In the genomic region with DNA sequence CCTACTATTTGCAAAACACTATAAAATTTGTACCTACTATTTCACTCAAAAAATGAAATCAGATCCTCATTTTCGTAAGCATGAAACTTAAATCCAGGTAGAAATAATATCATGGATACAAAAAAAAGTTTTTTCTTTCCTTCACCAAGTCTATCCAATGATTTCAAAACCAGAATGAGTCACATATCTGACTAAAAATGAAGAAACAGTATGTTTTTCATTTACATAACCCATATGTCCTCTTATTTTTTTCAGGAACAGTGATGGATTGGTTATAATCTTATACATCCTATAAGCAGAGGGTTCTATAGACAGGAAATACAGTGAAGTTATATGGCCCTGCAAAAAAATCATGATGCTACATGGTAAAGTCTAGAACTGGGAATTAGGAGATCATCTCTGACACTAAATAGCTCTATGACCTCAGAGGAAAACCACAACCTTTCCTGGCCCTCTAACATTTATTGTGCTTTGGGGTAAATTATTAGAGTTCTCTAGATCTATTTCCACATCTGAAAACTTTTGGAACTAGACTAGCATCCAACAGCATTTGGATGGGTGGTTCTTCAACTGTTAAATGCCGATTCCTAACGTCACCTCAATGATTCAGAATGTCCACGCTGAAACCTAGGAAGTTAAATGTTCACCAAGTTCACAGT, we compare ENCODE assay signal across 17 cellular contexts. TPM values are rescaled to one million over a fixed set of nuclear protein-coding genes. Genes with fewer than 3 reads are reported as not detected.
DNase-seq lines count a peak whose midpoint lies in the region; ATAC-seq and TF ChIP-seq lines count a peak whose summit lies in the region.
"Had no signal": no experiment of that assay in that cellular context is flagged by ENCODE, and none has a peak within 500 bp of the region (broad histone marks: within the 10 kb centered on the region; RNA-seq: fewer than 3 reads in every experiment).

No MANE protein-coding gene starts in this region.

- no peaks in the 10 kb centered on the region for H3K9me2 ChIP-seq in Loucy (replicated peaks; ENCODE audit: low read depth, low read length)

- peaks cover 2 to 3% of the 10 kb centered on the region in 2 donors for H3K36me3 Mint-ChIP-seq in stimulated activated naive B cell treated with anti-CD40 and anti-IgM and Interleukin-4, amounts not matched to agents 10 μg/mL and 1 μg/mL and 100 μg/mL, for 72 hours

- in situ Hi-C loops in mammary epithelial cell (cut with MboI; ENCODE audit: low sequenced_read_pairs in 2 of 2), result no loop called here

- H3K79me2 ChIP-seq in Loucy (ENCODE audit: insufficient read depth, low read length) (peaks cover 61% of the 10 kb centered on the region), mammary epithelial cell (ENCODE audit: insufficient read depth, low read length) (peaks cover 86% of the 10 kb centered on the region)

- no peaks in the 10 kb centered on the region for H3K27me3 Mint-ChIP-seq in stimulated activated naive B cell treated with anti-CD40 and anti-IgM and Interleukin-4, amounts not matched to agents 10 μg/mL and 1 μg/mL and 100 μg/mL, for 72 hours
- H3K27me3 Mint-ChIP-seq: B cell had no signal

- TF ChIP-seq CTCF in Loucy (conservative IDR thresholded peaks at IDR 0.05; ENCODE audit: low read length) (no peak), mammary epithelial cell (conservative IDR thresholded peaks at IDR 0.05 in 1 of 2, IDR thresholded peaks at IDR 0.05 in 1 of 2; ENCODE audit: extremely low read depth in 1 of 2, insufficient read depth in 1 of 2, low read depth in 1 of 2, low read length in 2 of 2) (no peak)

- peaks cover 12 to 17% of the 10 kb centered on the region in 2 donors for H3K4me1 Mint-ChIP-seq in stimulated activated naive B cell treated with anti-CD40 and anti-IgM and Interleukin-4, amounts not matched to agents 10 μg/mL and 1 μg/mL and 100 μg/mL, for 72 hours

- peaks cover 42% of the 10 kb centered on the region for H3K4me1 ChIP-seq in Loucy (ENCODE audit: insufficient read depth, low read length, poor library complexity, severe bottlenecking)
- H3K4me1 ChIP-seq in mammary epithelial cell (ENCODE audit: insufficient read depth, low read length), result peaks cover 35% of the 10 kb centered on the region
- H3K4me1 ChIP-seq: uterus had no signal

- no peak overlapping the region for H3K4me3 Mint-ChIP-seq in stimulated activated naive B cell treated with anti-CD40 and anti-IgM and Interleukin-4, amounts not matched to agents 10 μg/mL and 1 μg/mL and 100 μg/mL, for 72 hours
- H3K4me3 Mint-ChIP-seq: B cell had no signal

- H3K4me3 ChIP-seq in Loucy (ENCODE audit: low read length, poor library complexity, severe bottlenecking), result no peak overlapping the region
- H3K4me3 ChIP-seq in mammary epithelial cell (replicated peaks in 1 of 3; ENCODE audit: insufficient read depth in 1 of 3, low read depth in 2 of 3, low read length in 3 of 3), result no peak overlapping the region
- H3K4me3 ChIP-seq in H7 (ENCODE audit: insufficient read depth, low read depth, low read length), result no peak overlapping the region
- H3K4me3 ChIP-seq: K562, uterus had no signal

- H3K9me3 ChIP-seq in Loucy (ENCODE audit: insufficient read depth, low read depth, low read length) (no peaks in the 10 kb centered on the region), mammary epithelial cell (replicated peaks; ENCODE audit: insufficient read depth, low read length) (no peaks in the 10 kb centered on the region)
- H3K9me3 ChIP-seq: uterus had no signal

- H3K36me3 ChIP-seq in Loucy (ENCODE audit: insufficient read depth, low read length) (no peaks in the 10 kb centered on the region), mammary epithelial cell (ENCODE audit: insufficient read depth, low read length) (peaks cover 1% of the 10 kb centered on the region), H7 (replicated peaks; ENCODE audit: control insufficient read depth, insufficient read depth, low read length) (no peaks in the 10 kb centered on the region)
- H3K36me3 ChIP-seq: uterus had no signal

- intact Hi-C loops in mammary epithelial cell (cut with micrococcal nuclease), result no loop called here

- no peaks in the 10 kb centered on the region for H3F3A ChIP-seq in Loucy (ENCODE audit: low read depth)

- no peaks in the 10 kb centered on the region for H3K27me3 ChIP-seq in Loucy (ENCODE audit: insufficient read depth, low read length, poor library complexity, severe bottlenecking)
- H3K27me3 ChIP-seq in mammary epithelial cell (ENCODE audit: insufficient read depth, low read length), result no peaks in the 10 kb centered on the region
- H3K27me3 ChIP-seq in H7 (ENCODE audit: control insufficient read depth, insufficient read depth, low read length), result no peaks in the 10 kb centered on the region
- H3K27me3 ChIP-seq: uterus had no signal

- no peak for ATAC-seq in HG02973 (IDR thresholded peaks at IDR 0.05; ENCODE audit: unreplicated experiment)
- no peak for ATAC-seq in GM18502 (IDR thresholded peaks at IDR 0.05; ENCODE audit: poor library complexity, unreplicated experiment)
- no peak for ATAC-seq in stimulated activated naive B cell treated with anti-CD40 and anti-IgM and Interleukin-4, amounts not matched to agents 10 μg/mL and 1 μg/mL and 100 μg/mL, for 72 hours (replicated peaks)
- ATAC-seq: esophagus mucosa, K562 had no signal

- H3K27ac Mint-ChIP-seq in stimulated activated naive B cell treated with anti-CD40 and anti-IgM and Interleukin-4, amounts not matched to agents 10 μg/mL and 1 μg/mL and 100 μg/mL, for 72 hours, result no peak overlapping the region
- H3K27ac Mint-ChIP-seq: B cell had no signal

- WGBS in mammary epithelial cell (ENCODE audit: low coverage, missing lambda C conversion rate), result 80% methylated on average over 4 of the region's 4 CpGs

- DNase-seq in AML-193 (lab: John Stamatoyannopoulos, UW) (peak; percentile 28 to 37), mammary epithelial cell (peak; percentile 54), kidney tubule cell (ENCODE audit: low spot score) (peak; percentile 50), H7 (no peak)
- no peak for DNase-seq in stimulated activated naive B cell treated with anti-CD40 and anti-IgM and Interleukin-4, amounts not matched to agents 10 μg/mL and 1 μg/mL and 100 μg/mL, for 72 hours
- DNase-seq: activated CD8-positive, alpha-beta memory T cell treated with anti-CD3 and anti-CD28 coated beads for 24 hours; activated naive CD4-positive, alpha-beta T cell; DMS79 treated with DMSO at 0.1 percent for 48 hours; NCI-H82; stimulated activated CD4-positive, alpha-beta T cell treated with anti-CD3 and anti-CD28 coated beads, Interleukin-15, amount 100 ng/mL, for 24 hours; uterus had no signal

- no peaks in the 10 kb centered on the region for H3K9me3 Mint-ChIP-seq in stimulated activated naive B cell treated with anti-CD40 and anti-IgM and Interleukin-4, amounts not matched to agents 10 μg/mL and 1 μg/mL and 100 μg/mL, for 72 hours

- no peak overlapping the region for H3K9ac ChIP-seq in Loucy (ENCODE audit: low read depth, low read length, poor library complexity, severe bottlenecking)
- no peak overlapping the region for H3K9ac ChIP-seq in mammary epithelial cell (ENCODE audit: insufficient read depth, low read length)

- dilution Hi-C loops in mammary epithelial cell (cut with HindIII; ENCODE audit: low sequenced_read_pairs), result no loop called here

- no TSS peak for BruUV-seq in mammary epithelial cell (replicated peaks; lab: Mats Ljungman, UMichigan)

- H2AFZ ChIP-seq in Loucy (ENCODE audit: low read length) (no peak overlapping the region), mammary epithelial cell (ENCODE audit: low read depth, low read length) (no peak overlapping the region)

- CTCF ChIA-PET in mammary epithelial cell (lab: Charles Lee; ENCODE audit: low non-redundant PET), result no interaction called here

- peak overlapping the region; percentile 1 for H3K27ac ChIP-seq in mammary epithelial cell (ENCODE audit: insufficient read depth, low read depth, low read length)
- H3K27ac ChIP-seq: uterus had no signal

- H3K4me2 ChIP-seq in Loucy (ENCODE audit: low read depth, low read length, poor library complexity, severe bottlenecking) (peak overlapping the region; percentile 27), mammary epithelial cell (ENCODE audit: insufficient read depth, low read depth, low read length) (no peak overlapping the region)

- H4K20me1 ChIP-seq in Loucy (ENCODE audit: insufficient read depth, low read length, poor library complexity, severe bottlenecking), result peaks cover 17% of the 10 kb centered on the region
- no peaks in the 10 kb centered on the region for H4K20me1 ChIP-seq in mammary epithelial cell (ENCODE audit: insufficient read depth, low read length)

RNA-seq across cellular contexts. Expression of a gene that starts 10.9 kb away (rescaled TPM):
- total RNA-seq in mammary epithelial cell, result 10 to 100 TPM; 47.2 to 50.7 TPM
- polyA plus RNA-seq in mammary epithelial cell, result 23.8 TPM
- polyA minus RNA-seq in mammary epithelial cell, result 35.9 TPM
- 36.8 and 43.5 TPM in 2 replicates for total RNA-seq in H7 (2014; rRNA removed; shearing (Covaris generic))

Comparison
In these comparisons a context has a peak if more than half of its experiments do, and no peak if none do; other contexts are left out.
1. DNase-seq: peak in AML-193 (2 of 2), mammary epithelial cell (single experiment) and kidney tubule cell (single experiment); none in H7 (single experiment) and stimulated activated naive B cell treated with anti-CD40 and anti-IgM and Interleukin-4, amounts not matched to agents 10 μg/mL and 1 μg/mL and 100 μg/mL, for 72 hours (single experiment).